13 cellular contexts compared by ENCODE assay signal in the genomic region with DNA sequence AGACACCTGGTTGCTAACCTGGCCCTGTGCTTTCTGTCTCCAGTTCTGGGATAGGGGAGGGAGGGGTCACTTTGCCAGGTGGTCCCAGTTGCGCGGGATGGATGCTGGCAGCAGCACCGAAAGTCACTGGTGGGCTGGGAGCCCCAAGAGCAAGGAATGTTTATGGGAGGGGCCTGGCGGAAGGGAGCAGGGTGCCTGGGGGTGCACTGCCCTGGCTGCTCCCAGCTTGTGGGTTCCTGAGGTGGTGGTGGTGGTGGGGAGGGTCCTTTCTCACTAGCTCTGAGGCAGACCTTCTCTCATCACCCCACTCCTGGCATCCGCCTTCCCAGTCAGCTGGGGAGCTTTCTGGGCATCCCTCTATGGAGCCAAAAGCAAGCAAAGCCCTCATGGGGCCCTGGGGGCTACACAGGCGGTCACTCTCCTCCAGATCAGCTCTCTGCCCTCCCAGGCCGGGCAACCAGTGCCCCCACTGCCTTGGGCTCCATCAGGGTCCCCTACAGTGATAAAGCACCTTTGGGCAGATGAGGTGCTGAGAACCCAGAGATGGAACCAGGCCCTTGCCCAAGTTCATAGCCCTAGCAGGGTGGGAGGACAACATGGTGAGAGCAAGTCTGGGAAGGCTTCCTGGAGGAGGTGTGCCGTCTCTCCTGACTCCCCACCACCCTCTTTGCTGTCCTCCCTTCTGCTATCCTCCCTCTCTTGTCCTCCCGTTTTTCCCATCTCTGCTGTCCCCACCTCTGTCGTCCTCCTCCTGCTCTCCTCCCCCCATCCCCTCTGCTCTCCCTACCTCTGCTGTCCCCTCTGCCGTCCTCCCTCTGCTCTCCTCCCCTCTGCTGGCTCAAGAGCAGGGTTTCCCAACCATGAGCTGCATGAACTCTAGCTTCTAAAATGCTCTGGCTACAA. TPM values are rescaled to one million over a fixed set of nuclear protein-coding genes. Genes with fewer than 3 reads are reported as not detected.
DNase-seq lines count a peak whose midpoint lies in the region; ATAC-seq and TF ChIP-seq lines count a peak whose summit lies in the region.
"Had no signal": no experiment of that assay in that cellular context is flagged by ENCODE, and none has a peak within 500 bp of the region (broad histone marks: within the 10 kb centered on the region; RNA-seq: fewer than 3 reads in every experiment).

No MANE protein-coding gene starts in this region.

- H4K91ac ChIP-seq in neuronal stem cell (ENCODE audit: low read depth, low read length, poor library complexity) = no peak overlapping the region

- H3K27me3 ChIP-seq in BE2C = no peaks in the 10 kb centered on the region
- H3K27me3 ChIP-seq in Panc1 (ENCODE audit: control insufficient read depth, insufficient read depth, low read length) = no peaks in the 10 kb centered on the region
- no peaks in the 10 kb centered on the region for H3K27me3 ChIP-seq in esophagus (ENCODE audit: control insufficient read depth in 1 of 2, insufficient read depth in 2 of 2, low read length in 2 of 2)
- H3K27me3 ChIP-seq in neuronal stem cell (ENCODE audit: control insufficient read depth in 3 of 3, insufficient read depth in 3 of 3, low read depth in 1 of 3, low read length in 3 of 3) = no peaks in the 10 kb centered on the region
- no peaks in the 10 kb centered on the region for H3K27me3 ChIP-seq in H7 (ENCODE audit: control insufficient read depth, insufficient read depth, low read length)
- H3K27me3 ChIP-seq: BLaER1 treated with 17β-estradiol and CSF1 and Interleukin-3, amounts not matched to agents 10 nM and 100 nM had no signal

- TF ChIP-seq CTCF in BE2C (IDR thresholded peaks at IDR 0.05; ENCODE audit: low read depth, low read length) (no peak), Panc1 (IDR thresholded peaks at IDR 0.05) (no peak)

- no peak overlapping the region for H3K4me3 ChIP-seq in BE2C (ENCODE audit: low read depth, low read length)
- H3K4me3 ChIP-seq in Panc1 (ENCODE audit: low read depth in 2 of 2, low read length in 2 of 2) = no peak overlapping the region
- H3K4me3 ChIP-seq in esophagus (ENCODE audit: low read depth in 1 of 2, low read length in 2 of 2) = no peak overlapping the region
- no peak overlapping the region for H3K4me3 ChIP-seq in neuronal stem cell (ENCODE audit: low read length in 2 of 2)
- H3K4me3 ChIP-seq in H7 (ENCODE audit: insufficient read depth, low read depth, low read length) = no peak overlapping the region
- H3K4me3 ChIP-seq: BLaER1 treated with 17β-estradiol and CSF1 and Interleukin-3, amounts not matched to agents 10 nM and 100 nM had no signal

- BruUV-seq in Panc1 (replicated peaks; lab: Mats Ljungman, UMichigan) = no TSS peak

- WGBS in esophagus, 2 donors = 74 to 75% methylated on average over 11 of the region's 11 CpGs
- WGBS in neuronal stem cell (ENCODE audit: extremely low coverage in 2 of 2, insufficient read length in 2 of 2, insufficient replicate concordance in 1 of 2), 2 donors = no CpG with 5 or more reads among the region's 11 CpGs

- no peak overlapping the region for H3K4me2 ChIP-seq in neuronal stem cell (ENCODE audit: insufficient read depth, low read length, poor library complexity, severe bottlenecking)
- H3K4me2 ChIP-seq: BLaER1 treated with 17β-estradiol and CSF1 and Interleukin-3, amounts not matched to agents 10 nM and 100 nM had no signal

- H3K9ac ChIP-seq in neuronal stem cell (ENCODE audit: low read depth, low read length, poor library complexity) = peak overlapping the region; percentile 38

- H4K8ac ChIP-seq in neuronal stem cell (ENCODE audit: low read depth, low read length) = no peak overlapping the region

- H3K23ac ChIP-seq in neuronal stem cell (ENCODE audit: low read depth, low read length, poor library complexity) = peak overlapping the region; percentile 81

- H2BK15ac ChIP-seq in neuronal stem cell (ENCODE audit: low read length) = no peak overlapping the region

- CTCF ChIA-PET in Panc1 (lab: Charles Lee) = interaction anchor here (0.5 to 1.8 kb wide), 4 partner anchors 41 to 64 kb away, joined by 3 to 7 read pairs (median 4); no protein-coding TSS in a partner anchor

- H3K9me3 ChIP-seq in BE2C = no peaks in the 10 kb centered on the region
- no peaks in the 10 kb centered on the region for H3K9me3 ChIP-seq in Panc1 (ENCODE audit: control insufficient read depth, insufficient read depth, low read depth, low read length)
- no peaks in the 10 kb centered on the region for H3K9me3 ChIP-seq in esophagus (ENCODE audit: control insufficient read depth in 2 of 2, insufficient read depth in 1 of 2, low read depth in 1 of 2, low read length in 1 of 2)
- H3K9me3 ChIP-seq in neuronal stem cell (replicated peaks in 1 of 2; ENCODE audit: control insufficient read depth in 2 of 2, insufficient read depth in 1 of 2, low read depth in 1 of 2, low read length in 2 of 2) = no peaks in the 10 kb centered on the region
- H3K9me3 ChIP-seq: BLaER1 treated with 17β-estradiol and CSF1 and Interleukin-3, amounts not matched to agents 10 nM and 100 nM had no signal

- ATAC-seq in Panc1 = peak; percentile 13; the same call in 1 of the 2 replicates
- no peak for ATAC-seq in HG03135 (IDR thresholded peaks at IDR 0.05; ENCODE audit: unreplicated experiment)

- POLR2A ChIA-PET in Panc1 (lab: Charles Lee) = no interaction called here

- no peak overlapping the region for H3K4ac ChIP-seq in neuronal stem cell (ENCODE audit: low read length)

- no peak overlapping the region for H3K18ac ChIP-seq in neuronal stem cell (ENCODE audit: low read length)

- H3K14ac ChIP-seq in neuronal stem cell (ENCODE audit: low read length) = peak overlapping the region; percentile 31

- H3K79me1 ChIP-seq in neuronal stem cell (ENCODE audit: low read depth, low read length) = no peaks in the 10 kb centered on the region

- DNase-seq in BE2C (peak; percentile 4), Panc1 (ENCODE audit: low read depth, low spot score) (no peak), neuronal stem cell (ENCODE audit: low spot score) (no peak), NCI-H345 (lab: John Stamatoyannopoulos, UW) (no peak), H7 (no peak)
- DNase-seq: DMS79, NCI-H1105, NCI-H2081 treated with DMSO at 0.1 percent for 48 hours, NCI-H510A had no signal

- in situ Hi-C loops in Panc1 (cut with HindIII; ENCODE audit: low pct_unique_long_range_greater_than_20kb, low sequenced_read_pairs) = no loop called here

- H2AFZ ChIP-seq in neuronal stem cell (ENCODE audit: low read length) = no peak overlapping the region

- no peak overlapping the region for H2BK120ac ChIP-seq in neuronal stem cell (ENCODE audit: low read depth, low read length)

- intact Hi-C loops in Panc1 (cut with micrococcal nuclease; ENCODE audit: unreplicated experiment) = no loop called here

- H3K36me3 ChIP-seq in BE2C (peaks cover 9% of the 10 kb centered on the region), Panc1 (ENCODE audit: control insufficient read depth, insufficient read depth, low read length) (no peaks in the 10 kb centered on the region), esophagus (ENCODE audit: control insufficient read depth in 2 of 2, insufficient read depth in 2 of 2, low read length in 1 of 2) (peaks cover 0 to 53% of the 10 kb centered on the region in 2 donors), neuronal stem cell (replicated peaks in 1 of 2; ENCODE audit: control insufficient read depth in 2 of 2, insufficient read depth in 2 of 2, low read length in 2 of 2) (peaks cover 7 to 56% of the 10 kb centered on the region in 2 donors), H7 (replicated peaks; ENCODE audit: control insufficient read depth, insufficient read depth, low read length) (no peaks in the 10 kb centered on the region)

- H2AK5ac ChIP-seq in neuronal stem cell (ENCODE audit: low read depth, low read length) = peak overlapping the region; percentile 86

- no peak overlapping the region for H2BK5ac ChIP-seq in neuronal stem cell (ENCODE audit: low read length)

- no peaks in the 10 kb centered on the region for H3K4me1 ChIP-seq in BE2C
- H3K4me1 ChIP-seq in Panc1 (ENCODE audit: control insufficient read depth, insufficient read depth, low read length) = no peaks in the 10 kb centered on the region
- H3K4me1 ChIP-seq in esophagus (ENCODE audit: control insufficient read depth in 2 of 2, insufficient read depth in 2 of 2, low read length in 1 of 2) = no peaks in the 10 kb centered on the region
- no peaks in the 10 kb centered on the region for H3K4me1 ChIP-seq in neuronal stem cell (ENCODE audit: control insufficient read depth in 2 of 2, insufficient read depth in 1 of 2, low read depth in 1 of 2, low read length in 2 of 2)

- H2BK12ac ChIP-seq in neuronal stem cell (ENCODE audit: low read length) = no peak overlapping the region

- H3K27ac ChIP-seq in Panc1 (ENCODE audit: low read length) (no peak overlapping the region), esophagus (ENCODE audit: low read depth in 2 of 2, low read length in 1 of 2) (peak overlapping the region; percentile 9 to 20), neuronal stem cell (replicated peaks; ENCODE audit: low read length) (no peak overlapping the region)

RNA-seq across cellular contexts. Expression of a gene that starts 16.0 kb away (rescaled TPM):
- polyA plus RNA-seq in BE2C (2012; ENCODE audit: insufficient read depth, insufficient read length, low read depth) = 0.25 TPM
- 8.2 TPM for total RNA-seq in Panc1 (2021; ENCODE audit: unreplicated experiment)
- polyA plus RNA-seq in Panc1 (2012; ENCODE audit: insufficient read length) = 10.7 TPM
- 100 to 1,000 TPM in 1 of 2 donors, 10 to 100 TPM in 1; 97.6 to 121 TPM for polyA plus RNA-seq in esophagus
- 7.2 TPM for polyA plus RNA-seq in neuronal stem cell (2013, experiment 1 of 2)
- polyA plus RNA-seq in neuronal stem cell (2013, experiment 2 of 2) = 7.6 TPM
- total RNA-seq in H7 (2014; rRNA removed; shearing (Covaris generic)) = 37.5 and 43.6 TPM in 2 replicates
- polyA plus RNA-seq: CD8-positive, alpha-beta memory T cell had no signal

RNA-seq across cellular contexts. Expression of a gene that starts 46.9 kb away (rescaled TPM):
- 74.3 TPM for polyA plus RNA-seq in BE2C (2012; ENCODE audit: insufficient read depth, insufficient read length, low read depth)
- 67.6 TPM for total RNA-seq in Panc1 (2021; ENCODE audit: unreplicated experiment)
- polyA plus RNA-seq in Panc1 (2012; ENCODE audit: insufficient read length) = 54.8 TPM
- polyA plus RNA-seq in esophagus = 10 to 100 TPM; 25.7 to 30.7 TPM
- polyA plus RNA-seq in neuronal stem cell (2013, experiment 1 of 2) = 12.8 TPM
- 13.8 TPM for polyA plus RNA-seq in neuronal stem cell (2013, experiment 2 of 2)
- total RNA-seq in H7 (2014; rRNA removed; shearing (Covaris generic)) = 68.8 and 80.5 TPM in 2 replicates

Comparison
In these comparisons a context has a peak if more than half of its experiments do, and no peak if none do; other contexts are left out.
1. H3K27ac ChIP-seq: peak in esophagus (2 of 2); none in Panc1 (single experiment) and neuronal stem cell (single experiment).